Comparison of ENCODE assay signal across 12 cellular contexts in genomic region chr13:23743269-23743668, GRCh38.
A peak's percentile ranks its signal among the peaks of the same experiment; 100 is the strongest.
DNase-seq lines count a peak whose midpoint lies in the region; ATAC-seq and TF ChIP-seq lines count a peak whose summit lies in the region.
"Had no signal": no experiment of that assay in that cellular context is flagged by ENCODE, and none has a peak within 500 bp of the region (broad histone marks: within the 10 kb centered on the region; RNA-seq: fewer than 3 reads in every experiment).

No MANE protein-coding gene starts in this region.

- peaks cover 31% of the 10 kb centered on the region for H3K4me1 Mint-ChIP-seq in activated CD4-positive, alpha-beta T cell treated with anti-CD3 and anti-CD28 coated beads for 36 hours
- peaks cover 25% of the 10 kb centered on the region for H3K4me1 Mint-ChIP-seq in activated T-helper 17 cell treated with anti-CD3 and anti-CD28 coated beads, Interleukin-2, amount 50 U/mL, for 72 hours
- H3K4me1 Mint-ChIP-seq in nephron progenitor cell = peaks cover 12% of the 10 kb centered on the region

- no peak for TF ChIP-seq CTCF in nephron progenitor cell (IDR thresholded peaks at IDR 0.05)

- no peak overlapping the region for H3K4me3 Mint-ChIP-seq in activated CD4-positive, alpha-beta T cell treated with anti-CD3 and anti-CD28 coated beads for 36 hours
- H3K4me3 Mint-ChIP-seq in activated T-helper 17 cell treated with anti-CD3 and anti-CD28 coated beads, Interleukin-2, amount 50 U/mL, for 72 hours = peak overlapping the region; percentile 51
- H3K4me3 Mint-ChIP-seq in nephron progenitor cell = no peak overlapping the region
- H3K4me3 Mint-ChIP-seq: immature natural killer cell had no signal

- peak; percentile 21 for DNase-seq in activated CD4-positive, alpha-beta T cell treated with anti-CD3 and anti-CD28 coated beads for 36 hours
- DNase-seq in activated CD4-positive, alpha-beta T cell treated with anti-CD3 and anti-CD28 coated beads for 1 hour = no peak
- DNase-seq in nephron progenitor cell (no peak), NCI-H2029 treated with DMSO at 0.1 percent for 48 hours (lab: John Stamatoyannopoulos, UW) (no peak), COR-L47 (lab: John Stamatoyannopoulos, UW) (no peak)
- no peak for DNase-seq in stimulated activated CD8-positive, alpha-beta memory T cell treated with anti-CD3 and anti-CD28 coated beads, Interleukin-4, amount 100 ng/mL, for 48 hours
- DNase-seq: ACHN, activated gamma-delta T cell, DMS79 had no signal

- POLR2A ChIA-PET in activated CD4-positive, alpha-beta T cell treated with anti-CD3 and anti-CD28 coated beads for 36 hours (lab: Charles Lee) = interaction anchor here (0.7 kb wide), 1 partner anchor 444 kb away, joined by 3 read pairs; no protein-coding TSS in a partner anchor

- no peaks in the 10 kb centered on the region for H3K36me3 Mint-ChIP-seq in activated CD4-positive, alpha-beta T cell treated with anti-CD3 and anti-CD28 coated beads for 36 hours (ENCODE audit: low read depth)
- H3K36me3 Mint-ChIP-seq in activated T-helper 17 cell treated with anti-CD3 and anti-CD28 coated beads, Interleukin-2, amount 50 U/mL, for 72 hours (ENCODE audit: low read depth) = no peaks in the 10 kb centered on the region
- peaks cover 3% of the 10 kb centered on the region for H3K36me3 Mint-ChIP-seq in nephron progenitor cell (ENCODE audit: low read depth)

- H3K27me3 Mint-ChIP-seq in activated CD4-positive, alpha-beta T cell treated with anti-CD3 and anti-CD28 coated beads for 36 hours = no peaks in the 10 kb centered on the region
- no peaks in the 10 kb centered on the region for H3K27me3 Mint-ChIP-seq in activated T-helper 17 cell treated with anti-CD3 and anti-CD28 coated beads, Interleukin-2, amount 50 U/mL, for 72 hours
- no peaks in the 10 kb centered on the region for H3K27me3 Mint-ChIP-seq in nephron progenitor cell (ENCODE audit: low read depth, poor library complexity)

- intact Hi-C loops in activated CD4-positive, alpha-beta T cell treated with anti-CD3 and anti-CD28 coated beads for 36 hours (cut with DNase I, micrococcal nuclease) = loop anchor here (1.0 kb wide), 2 partner anchors 8 to 51 kb away; no protein-coding TSS in a partner anchor

- peak; percentile 98 for ATAC-seq in activated CD4-positive, alpha-beta T cell treated with anti-CD3 and anti-CD28 coated beads for 36 hours
- ATAC-seq in GM18858 (IDR thresholded peaks at IDR 0.05; ENCODE audit: unreplicated experiment) = peak; percentile 47
- ATAC-seq in activated T-helper 17 cell treated with anti-CD3 and anti-CD28 coated beads, Interleukin-2, amount 50 U/mL, for 72 hours (replicated peaks) = peak; percentile 99

- no peak overlapping the region for H3K27ac Mint-ChIP-seq in activated CD4-positive, alpha-beta T cell treated with anti-CD3 and anti-CD28 coated beads for 36 hours
- H3K27ac Mint-ChIP-seq in activated T-helper 17 cell treated with anti-CD3 and anti-CD28 coated beads, Interleukin-2, amount 50 U/mL, for 72 hours = peak overlapping the region; percentile 16
- peak overlapping the region; percentile 43 for H3K27ac Mint-ChIP-seq in nephron progenitor cell
- H3K27ac Mint-ChIP-seq: immature natural killer cell had no signal

- CTCF ChIA-PET in activated CD4-positive, alpha-beta T cell treated with anti-CD3 and anti-CD28 coated beads for 36 hours (lab: Charles Lee) = interaction anchor here (1.1 kb wide), 2 partner anchors 10 to 51 kb away, joined by 3 to 4 read pairs; no protein-coding TSS in a partner anchor

- no peaks in the 10 kb centered on the region for H3K9me3 Mint-ChIP-seq in activated CD4-positive, alpha-beta T cell treated with anti-CD3 and anti-CD28 coated beads for 36 hours (ENCODE audit: low read depth)
- H3K9me3 Mint-ChIP-seq in activated T-helper 17 cell treated with anti-CD3 and anti-CD28 coated beads, Interleukin-2, amount 50 U/mL, for 72 hours = no peaks in the 10 kb centered on the region
- H3K9me3 Mint-ChIP-seq in nephron progenitor cell = no peaks in the 10 kb centered on the region
- H3K9me3 Mint-ChIP-seq: immature natural killer cell had no signal

Comparison
In these comparisons a context has a peak if more than half of its experiments do, and no peak if none do; other contexts are left out.
1. ATAC-seq: peak in every context shown above with its lines; median percentile 99 in activated T-helper 17 cell treated with anti-CD3 and anti-CD28 coated beads, Interleukin-2, amount 50 U/mL, for 72 hours; 98 in activated CD4-positive, alpha-beta T cell treated with anti-CD3 and anti-CD28 coated beads for 36 hours; 47 in GM18858.